ENCODE assay signal across 8 cellular contexts in genomic region chr11:34302046-34302921, GRCh38. TPM values are rescaled to one million over a fixed set of nuclear protein-coding genes. Genes with fewer than 3 reads are reported as not detected.
DNase-seq lines count a peak whose midpoint lies in the region; ATAC-seq and TF ChIP-seq lines count a peak whose summit lies in the region.

No MANE protein-coding gene starts in this region.

- H3K4me3 ChIP-seq in foreskin fibroblast (ENCODE audit: low read depth in 1 of 2, low read length in 2 of 2) (no peak overlapping the region), lower lobe of right lung (no peak overlapping the region)

- DNase-seq in GM03348 (ENCODE audit: low spot score) = peak; percentile 81
- peak; percentile 58 for DNase-seq in LoVo (ENCODE audit: low spot score)
- peak; percentile 84 to 90 for DNase-seq in foreskin fibroblast
- DNase-seq in GM19238 (ENCODE audit: insufficient read length, low spot score) = no peak
- no peak for DNase-seq in activated CD4-positive, alpha-beta T cell treated with anti-CD3 and anti-CD28 coated beads for 4 hours
- no peak for DNase-seq in DMS53 treated with DMSO at 0.1 percent for 48 hours (lab: John Stamatoyannopoulos, UW; ENCODE audit: unreplicated experiment)
- no peak for DNase-seq in lower lobe of right lung

- H3K27ac ChIP-seq in lower lobe of right lung = no peak overlapping the region

- H3K36me3 ChIP-seq in lower lobe of right lung = no peaks in the 10 kb centered on the region

- no peaks in the 10 kb centered on the region for H3K4me1 ChIP-seq in lower lobe of right lung

- no peaks in the 10 kb centered on the region for H3K9me3 ChIP-seq in lower lobe of right lung

- no peaks in the 10 kb centered on the region for H3K27me3 ChIP-seq in lower lobe of right lung (ENCODE audit: low read depth)

- peak; percentile 78 for ATAC-seq in GM21825 (IDR thresholded peaks at IDR 0.05; ENCODE audit: unreplicated experiment)
- no peak for ATAC-seq in lower lobe of right lung

- no peak for TF ChIP-seq CTCF in foreskin fibroblast (IDR thresholded peaks at IDR 0.05; ENCODE audit: low read depth, low read length)
- no peak for TF ChIP-seq CTCF in lower lobe of right lung (IDR thresholded peaks at IDR 0.05)

- intact Hi-C loops in lower lobe of right lung (cut with DNase I) = no loop called here

RNA-seq across cellular contexts. Expression of gene ABTB2, which starts 55.5 kb away (rescaled TPM):
- total RNA-seq in lower lobe of right lung = 2.7 TPM

Comparison
In these comparisons a context has a peak if more than half of its experiments do, and no peak if none do; other contexts are left out.
1. DNase-seq: peak in GM03348 (single experiment), LoVo (single experiment) and foreskin fibroblast (2 of 2); none in GM19238 (single experiment), activated CD4-positive, alpha-beta T cell treated with anti-CD3 and anti-CD28 coated beads for 4 hours (0 of 2), DMS53 treated with DMSO at 0.1 percent for 48 hours (single experiment) and lower lobe of right lung (single experiment).